Comparison of ENCODE assay signal across 8 cellular contexts in genomic region chr11:83836883-83837654, GRCh38.
DNase-seq lines count a peak whose midpoint lies in the region; TF ChIP-seq lines count a peak whose summit lies in the region.

No MANE protein-coding gene starts in this region.

- H3K27me3 ChIP-seq in esophagus squamous epithelium (no peaks in the 10 kb centered on the region), neural cell (ENCODE audit: insufficient read depth, low read depth, low read length) (no peaks in the 10 kb centered on the region)

- intact Hi-C loops in esophagus squamous epithelium (cut with DNase I), result no loop called here

- no peak for TF ChIP-seq POLR2A in esophagus squamous epithelium (IDR thresholded peaks at IDR 0.05)

- H3K9me2 ChIP-seq in neural cell (ENCODE audit: insufficient read depth, low read length), result no peaks in the 10 kb centered on the region

- H3K36me3 ChIP-seq in esophagus squamous epithelium (no peaks in the 10 kb centered on the region), neural cell (ENCODE audit: insufficient read depth, low read length) (no peaks in the 10 kb centered on the region)

- no peak overlapping the region for H3K4me2 ChIP-seq in neural cell (ENCODE audit: low read length)

- no peaks in the 10 kb centered on the region for H4K20me1 ChIP-seq in neural cell (ENCODE audit: insufficient read depth)

- H3K4me1 ChIP-seq in esophagus squamous epithelium, result no peaks in the 10 kb centered on the region

- DNase-seq in ACHN (peak; percentile 47), GM12865 (ENCODE audit: low read depth) (peak; percentile 65), HCEC 1CT (peak; percentile 10), SKM-1 (lab: John Stamatoyannopoulos, UW; ENCODE audit: unreplicated experiment) (peak; percentile 41), esophagus squamous epithelium (lab: John Stamatoyannopoulos, UW) (no peak)
- no peak for DNase-seq in activated CD4-positive, CD25-positive, alpha-beta regulatory T cell (lab: John Stamatoyannopoulos, UW)

- WGBS in esophagus squamous epithelium, 2 donors, result 51 to 58% methylated on average over 8 to 10 of the region's 10 CpGs

- in situ Hi-C loops in ACHN (cut with HindIII; ENCODE audit: low pct_ligation_motif_present, low pct_unique_long_range_greater_than_20kb, low sequenced_read_pairs), result no loop called here

- TF ChIP-seq EP300 in neural cell (conservative IDR thresholded peaks at IDR 0.05; ENCODE audit: poor library complexity, severe bottlenecking), result no peak

- TF ChIP-seq CTCF in GM12865 (IDR thresholded peaks at IDR 0.05; ENCODE audit: insufficient read depth, low read depth, low read length, missing control alignments) (peak; percentile 81), LNCAP (IDR thresholded peaks at IDR 0.05) (peak; percentile 81), esophagus squamous epithelium (IDR thresholded peaks at IDR 0.05) (peak; percentile 13 to 64 (median 38)), neural cell (IDR thresholded peaks at IDR 0.05; ENCODE audit: poor library complexity, severe bottlenecking) (peak; percentile 92)

- H3K9me3 ChIP-seq in esophagus squamous epithelium, result no peaks in the 10 kb centered on the region
- no peaks in the 10 kb centered on the region for H3K9me3 ChIP-seq in neural cell (ENCODE audit: low read length)

- no peak overlapping the region for H2AFZ ChIP-seq in neural cell (ENCODE audit: low read depth, low read length)

- H3F3A ChIP-seq in neural cell (ENCODE audit: insufficient read depth, low read length, poor library complexity, severe bottlenecking), result no peaks in the 10 kb centered on the region

- no peak overlapping the region for H3K4me3 ChIP-seq in GM12865 (ENCODE audit: low read depth, low read length)
- H3K4me3 ChIP-seq in esophagus squamous epithelium, result no peak overlapping the region
- no peak overlapping the region for H3K4me3 ChIP-seq in neural cell (ENCODE audit: low read length)

- H3K9ac ChIP-seq in neural cell (ENCODE audit: low read length), result no peak overlapping the region

- no peak overlapping the region for H3K27ac ChIP-seq in esophagus squamous epithelium
- no peak overlapping the region for H3K27ac ChIP-seq in neural cell (ENCODE audit: low read length)

- peak; percentile 95 for TF ChIP-seq RAD21 in neural cell (conservative IDR thresholded peaks at IDR 0.05)

- H3K79me2 ChIP-seq in neural cell (replicated peaks; ENCODE audit: insufficient read depth, low read length), result no peaks in the 10 kb centered on the region

TF ChIP-seq in neural cell, 6 proteins besides CTCF, POLR2A, EP300 and RAD21:
- TF ChIP-seq REST (IDR thresholded peaks at IDR 0.05; ENCODE audit: borderline replicate concordance), result no peak
- TF ChIP-seq TAF1 (IDR thresholded peaks at IDR 0.05; ENCODE audit: low read depth), result no peak
- TF ChIP-seq SMC3 (conservative IDR thresholded peaks at IDR 0.05; ENCODE audit: poor library complexity), result peak; percentile 91

Comparison
In these comparisons a context has a peak if more than half of its experiments do, and no peak if none do; other contexts are left out.
1. DNase-seq: peak in ACHN (single experiment), GM12865 (single experiment), HCEC 1CT (single experiment) and SKM-1 (single experiment); none in esophagus squamous epithelium (single experiment) and activated CD4-positive, CD25-positive, alpha-beta regulatory T cell (0 of 4).
2. CTCF ChIP-seq: peak in every context shown above with its lines; median percentile 92 in neural cell; 81 in GM12865; 81 in LNCAP; 38 in esophagus squamous epithelium.